ENCODE assay signal across 14 cellular contexts in genomic region chr20:61940491-61940890, GRCh38.
DNase-seq lines count a peak whose midpoint lies in the region; ATAC-seq lines count a peak whose summit lies in the region.
"Had no signal": no experiment of that assay in that cellular context is flagged by ENCODE, and none has a peak within 500 bp of the region (broad histone marks: within the 10 kb centered on the region; RNA-seq: fewer than 3 reads in every experiment).

No MANE protein-coding gene starts in this region.

- no peak overlapping the region for H3K4me3 ChIP-seq in H7 (ENCODE audit: insufficient read depth, low read depth, low read length)

- no peaks in the 10 kb centered on the region for H3K36me3 ChIP-seq in H7 (replicated peaks; ENCODE audit: control insufficient read depth, insufficient read depth, low read length)
- H3K36me3 ChIP-seq: BE2C had no signal

- DNase-seq in H7 (peak; percentile 46), NCI-H2171 (lab: John Stamatoyannopoulos, UW) (peak; percentile 94), cerebellum (ENCODE audit: low spot score) (peak; percentile 65), mesenteric fat pad (ENCODE audit: low spot score) (peak; percentile 51), OCI-M2 (lab: John Stamatoyannopoulos, UW; ENCODE audit: unreplicated experiment) (no peak), HPDE6-E6E7 (ENCODE audit: extremely low spot score) (no peak)
- DNase-seq: BE2C, HFFc6, NCI-H187, NCI-H510A, NCI-H82, SHP77, SK-N-SH had no signal

- ATAC-seq in HG03139 (IDR thresholded peaks at IDR 0.05; ENCODE audit: unreplicated experiment) = no peak

- no peaks in the 10 kb centered on the region for H3K27me3 ChIP-seq in H7 (ENCODE audit: control insufficient read depth, insufficient read depth, low read length)
- H3K27me3 ChIP-seq: BE2C had no signal

Comparison
In these comparisons a context has a peak if more than half of its experiments do, and no peak if none do; other contexts are left out.
1. DNase-seq: peak in H7 (single experiment), NCI-H2171 (single experiment), cerebellum (single experiment) and mesenteric fat pad (single experiment); none in OCI-M2 (single experiment) and HPDE6-E6E7 (single experiment).